ENCODE assay signal across 16 cellular contexts in the genomic region with DNA sequence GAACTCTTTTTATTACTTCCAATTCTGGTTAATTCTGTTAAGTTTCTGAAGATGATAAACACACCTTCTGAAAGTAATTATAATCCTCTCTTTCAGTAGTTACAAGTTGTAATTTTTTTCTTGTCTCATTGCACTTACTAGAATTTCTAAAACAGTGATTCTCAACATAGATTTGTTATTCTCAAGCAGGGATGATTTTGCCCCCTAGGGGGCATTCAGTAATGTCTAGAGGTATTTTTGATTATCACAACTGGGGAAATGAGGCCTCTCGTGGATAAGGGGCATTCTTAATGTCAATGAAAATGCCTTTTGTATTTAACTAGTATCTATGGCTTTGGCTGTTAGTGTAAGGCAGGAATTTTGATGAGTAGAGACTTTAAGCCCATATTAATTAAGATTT. TPM values are rescaled to one million over a fixed set of nuclear protein-coding genes. Genes with fewer than 3 reads are reported as not detected.
A peak's percentile ranks its signal among the peaks of the same experiment; 100 is the strongest.
DNase-seq lines count a peak whose midpoint lies in the region; ATAC-seq and TF ChIP-seq lines count a peak whose summit lies in the region.
"Had no signal": no experiment of that assay in that cellular context is flagged by ENCODE, and none has a peak within 500 bp of the region (broad histone marks: within the 10 kb centered on the region; RNA-seq: fewer than 3 reads in every experiment).

No MANE protein-coding gene starts in this region.

- no peak overlapping the region for H3K9ac ChIP-seq in OCI-LY1 (ENCODE audit: low read length)

- no peak for TF ChIP-seq POLR2A in esophagus muscularis mucosa (IDR thresholded peaks at IDR 0.05; ENCODE audit: low read depth)

- no peaks in the 10 kb centered on the region for H3K4me1 ChIP-seq in OCI-LY1 (ENCODE audit: insufficient read depth, low read length, severe bottlenecking)
- no peaks in the 10 kb centered on the region for H3K4me1 ChIP-seq in esophagus muscularis mucosa
- H3K4me1 ChIP-seq: heart left ventricle, tibial nerve had no signal

- H3K9me2 ChIP-seq in OCI-LY1 (ENCODE audit: low read depth, low read length): no peaks in the 10 kb centered on the region

- TF ChIP-seq CTCF in 22Rv1 (IDR thresholded peaks at IDR 0.05) (peak; percentile 36; the same call in 1 of the 2 replicates), GM12864 (IDR thresholded peaks at IDR 0.05; ENCODE audit: low read depth, low read length, missing control alignments) (peak; percentile 25), OCI-LY1 (IDR thresholded peaks at IDR 0.05; ENCODE audit: low read length) (peak; percentile 40), endothelial cell (IDR thresholded peaks at IDR 0.05; ENCODE audit: unreplicated experiment) (peak; percentile 18), dorsolateral prefrontal cortex (IDR thresholded peaks at IDR 0.05 in 54 of 56, conservative IDR thresholded peaks at IDR 0.05 in 2 of 56; ENCODE audit: low read depth in 1 of 56, partially characterized antibody in 56 of 56) (peak in 1 of 56 donors; percentile 13), esophagus muscularis mucosa (IDR thresholded peaks at IDR 0.05) (no peak)

- H3K9me3 ChIP-seq in OCI-LY1 (ENCODE audit: low read length): peaks cover 6% of the 10 kb centered on the region
- H3K9me3 ChIP-seq in esophagus muscularis mucosa: peaks cover 0 to 9% (median 4%) of the 10 kb centered on the region in 4 donors

- TF ChIP-seq EP300 in esophagus muscularis mucosa (IDR thresholded peaks at IDR 0.05): no peak

- no peaks in the 10 kb centered on the region for H3K36me3 Mint-ChIP-seq in endothelial cell (ENCODE audit: low read depth, unreplicated experiment)
- H3K36me3 Mint-ChIP-seq in activated T-cell treated with anti-CD3 and anti-CD28 coated beads, Interleukin-2, amount 50 U/mL, for 4 hours (ENCODE audit: insufficient read depth): no peaks in the 10 kb centered on the region

- H3K27ac Mint-ChIP-seq in endothelial cell (ENCODE audit: unreplicated experiment): no peak overlapping the region
- H3K27ac Mint-ChIP-seq: activated T-helper 2 cell treated with anti-CD3 and anti-CD28 coated beads, Interferon-gamma antibody, Interleukin-2, Interleukin-4, amounts not matched to agents 10 μg/mL and 5 μg/mL and 100 μg/mL, durations not matched to agents 14 hours and 24 hours and 36 hours; effector memory CD8-positive, alpha-beta T cell; GM23338 had no signal

- no peak for DNase-seq in GM12864 (ENCODE audit: low read depth)
- no peak for DNase-seq in endothelial cell (ENCODE audit: low spot score)
- no peak for DNase-seq in activated T-cell treated with anti-CD3 and anti-CD28 coated beads, Interleukin-2, amount 50 U/mL, for 4 hours
- no peak for DNase-seq in dorsolateral prefrontal cortex
- no peak for DNase-seq in esophagus muscularis mucosa (ENCODE audit: extremely low spot score)
- DNase-seq: DMS79; effector memory CD8-positive, alpha-beta T cell; heart left ventricle; kidney; NCI-H2171 had no signal

- H3K27ac ChIP-seq in 22Rv1: no peak overlapping the region
- H3K27ac ChIP-seq in OCI-LY1 (ENCODE audit: low read depth, low read length, poor library complexity, severe bottlenecking): no peak overlapping the region
- H3K27ac ChIP-seq in dorsolateral prefrontal cortex: no peak overlapping the region
- no peak overlapping the region for H3K27ac ChIP-seq in esophagus muscularis mucosa (replicated peaks in 1 of 4)
- H3K27ac ChIP-seq: heart left ventricle, tibial nerve had no signal

- H3K4me1 Mint-ChIP-seq in endothelial cell (ENCODE audit: unreplicated experiment): peaks cover 2% of the 10 kb centered on the region
- H3K4me1 Mint-ChIP-seq in activated T-cell treated with anti-CD3 and anti-CD28 coated beads, Interleukin-2, amount 50 U/mL, for 4 hours (ENCODE audit: low read depth): no peaks in the 10 kb centered on the region
- H3K4me1 Mint-ChIP-seq: GM23338 had no signal

- H4K20me1 ChIP-seq in OCI-LY1 (ENCODE audit: insufficient read depth, low read length): no peaks in the 10 kb centered on the region

- peaks cover 2% of the 10 kb centered on the region for H3K27me3 Mint-ChIP-seq in endothelial cell (ENCODE audit: unreplicated experiment)
- H3K27me3 Mint-ChIP-seq in activated T-cell treated with anti-CD3 and anti-CD28 coated beads, Interleukin-2, amount 50 U/mL, for 4 hours (ENCODE audit: low read depth): peaks cover 10% of the 10 kb centered on the region

- H3K9me3 Mint-ChIP-seq in endothelial cell (ENCODE audit: unreplicated experiment): no peaks in the 10 kb centered on the region
- no peaks in the 10 kb centered on the region for H3K9me3 Mint-ChIP-seq in activated T-cell treated with anti-CD3 and anti-CD28 coated beads, Interleukin-2, amount 50 U/mL, for 4 hours
- H3K9me3 Mint-ChIP-seq: activated T-helper 2 cell treated with anti-CD3 and anti-CD28 coated beads, Interferon-gamma antibody, Interleukin-2, Interleukin-4, amounts not matched to agents 10 μg/mL and 5 μg/mL and 100 μg/mL, durations not matched to agents 14 hours and 24 hours and 36 hours; effector memory CD8-positive, alpha-beta T cell had no signal

- no peak overlapping the region for H3K4me2 ChIP-seq in OCI-LY1 (ENCODE audit: low read length)
- H3K4me2 ChIP-seq: GM23338 had no signal

- no peaks in the 10 kb centered on the region for H3F3A ChIP-seq in OCI-LY1 (ENCODE audit: insufficient read depth, low read length)

- intact Hi-C loops in dorsolateral prefrontal cortex (cut with DNase I) (no loop called here), esophagus muscularis mucosa (cut with DNase I) (no loop called here)

- H2AFZ ChIP-seq in OCI-LY1 (ENCODE audit: low read length): no peak overlapping the region
- H2AFZ ChIP-seq: GM23338 had no signal

- H3K4me3 ChIP-seq in GM12864 (ENCODE audit: low read depth, low read length) (no peak overlapping the region), OCI-LY1 (ENCODE audit: low read depth, low read length, poor library complexity, severe bottlenecking) (no peak overlapping the region), dorsolateral prefrontal cortex (no peak overlapping the region), esophagus muscularis mucosa (no peak overlapping the region)
- H3K4me3 ChIP-seq: GM23338, heart left ventricle, tibial nerve had no signal

- WGBS in esophagus muscularis mucosa: 56% methylated on average over 1 of the region's 1 CpG

- no peak overlapping the region for H3K4me3 Mint-ChIP-seq in endothelial cell (ENCODE audit: unreplicated experiment)
- no peak overlapping the region for H3K4me3 Mint-ChIP-seq in activated T-cell treated with anti-CD3 and anti-CD28 coated beads, Interleukin-2, amount 50 U/mL, for 4 hours
- H3K4me3 Mint-ChIP-seq: effector memory CD8-positive, alpha-beta T cell; GM23338 had no signal

- H3K27me3 ChIP-seq in OCI-LY1 (ENCODE audit: insufficient read depth, low read length) (no peaks in the 10 kb centered on the region), dorsolateral prefrontal cortex (peaks cover 0 to 6% (median 0%) of the 10 kb centered on the region in 45 donors), esophagus muscularis mucosa (peaks cover 0 to 2% (median 0%) of the 10 kb centered on the region in 4 donors)
- H3K27me3 ChIP-seq: heart left ventricle, tibial nerve had no signal

- H3K36me3 ChIP-seq in OCI-LY1 (ENCODE audit: insufficient read depth, low read length) (no peaks in the 10 kb centered on the region; the same call in 1 of the 2 replicates), esophagus muscularis mucosa (no peaks in the 10 kb centered on the region)
- H3K36me3 ChIP-seq: heart left ventricle, tibial nerve had no signal

- no peaks in the 10 kb centered on the region for H3K79me2 ChIP-seq in OCI-LY1 (ENCODE audit: insufficient read depth, low read length)

- no peak for ATAC-seq in activated T-cell treated with anti-CD3 and anti-CD28 coated beads, Interleukin-2, amount 50 U/mL, for 4 hours
- ATAC-seq in HG03469 (IDR thresholded peaks at IDR 0.05; ENCODE audit: unreplicated experiment): no peak
- ATAC-seq: effector memory CD8-positive, alpha-beta T cell; GM23338; heart left ventricle had no signal

RNA-seq across cellular contexts. Expression of gene MAFB, which starts 39.4 kb away (rescaled TPM):
- total RNA-seq in endothelial cell (ENCODE audit: unreplicated experiment) (2.1 TPM), dorsolateral prefrontal cortex (10 to 100 TPM in 113 of 120 experiments, 1 to 10 TPM in 7; 5.9 to 32.8 (median 14.7) TPM), esophagus muscularis mucosa (10 to 100 TPM; 34.6 to 77.5 (median 37.3) TPM)
- under 1 TPM; 0.13 to 0.18 (median 0.16) TPM for total RNA-seq in activated T-cell treated with anti-CD3 and anti-CD28 coated beads, Interleukin-2, amount 50 U/mL, for 4 hours

Comparison
In these comparisons a context has a peak if more than half of its experiments do, and no peak if none do; other contexts are left out.
1. CTCF ChIP-seq: peak in 22Rv1 (single experiment), GM12864 (single experiment), OCI-LY1 (single experiment) and endothelial cell (single experiment); none in esophagus muscularis mucosa (0 of 3).